In the genomic region with DNA sequence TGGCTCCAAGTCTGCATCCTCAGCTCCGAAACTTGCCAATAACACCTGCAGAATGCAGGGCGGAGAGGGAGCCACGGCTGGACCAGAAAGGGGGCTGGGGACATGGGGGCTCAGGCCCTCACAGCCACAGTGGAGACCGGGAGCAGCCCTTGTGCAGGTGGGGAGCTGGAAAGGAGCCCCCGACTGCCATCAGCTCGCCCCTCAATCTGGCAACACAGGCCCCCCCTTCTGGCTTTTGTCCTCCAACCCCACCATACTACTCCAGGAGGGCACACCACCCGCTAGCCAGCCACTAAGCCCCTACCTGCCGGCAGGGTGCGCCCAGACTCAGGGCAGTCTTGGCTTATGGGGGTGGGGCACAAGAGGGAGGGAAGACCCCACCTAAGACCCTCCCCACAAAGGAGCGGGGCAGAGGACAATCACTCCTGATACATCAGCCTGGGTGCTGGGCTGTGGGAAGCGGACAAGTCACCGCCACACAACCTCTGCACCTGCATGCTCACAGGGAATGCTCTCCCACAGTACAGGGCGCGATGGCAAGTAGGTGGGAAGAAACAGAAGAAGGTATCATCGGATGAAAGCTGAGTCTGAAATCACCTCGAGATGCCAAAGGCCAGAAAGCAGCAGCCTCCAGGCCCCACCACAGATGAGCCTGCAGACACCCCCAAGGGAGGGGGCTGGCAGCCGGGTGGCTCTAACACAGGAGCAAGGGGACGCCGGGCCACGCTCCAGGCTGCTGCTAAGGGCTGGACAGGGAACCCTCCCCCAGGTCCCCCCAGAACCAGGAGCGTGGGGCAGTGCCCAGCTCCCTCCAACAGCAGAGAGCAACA, we compare ENCODE assay signal across 18 cellular contexts.
"Had no signal": no experiment of that assay in that cellular context is flagged by ENCODE, and none has a peak within 500 bp of the region (broad histone marks: within the 10 kb centered on the region; RNA-seq: fewer than 3 reads in every experiment).

No MANE protein-coding gene starts in this region.

- H3K27me3 Mint-ChIP-seq: activated naive CD4-positive, alpha-beta T cell treated with anti-CD3 and anti-CD28 coated beads, Interleukin-2, amount 50 U/mL, for 24 hours had no signal

- H3K4me3 ChIP-seq: colonic mucosa, esophagus squamous epithelium, lung, SK-N-MC, transverse colon had no signal

- ATAC-seq: activated CD4-positive, CD25-positive, alpha-beta regulatory T cell treated with anti-CD3 and anti-CD28 coated beads, Interleukin-2, amount 50 U/mL, for 24 hours; stimulated activated naive CD8-positive, alpha-beta T cell treated with anti-CD3 and anti-CD28 coated beads, Interleukin-15, Interleukin-2, amounts not matched to agents 100 U/mL and 50 U/mL, for 24 hours had no signal

- H3K36me3 ChIP-seq: colonic mucosa, transverse colon had no signal

- H3K4me3 Mint-ChIP-seq: activated naive CD4-positive, alpha-beta T cell treated with anti-CD3 and anti-CD28 coated beads, Interleukin-2, amount 50 U/mL, for 24 hours had no signal

- H3K27me3 ChIP-seq: colonic mucosa, esophagus squamous epithelium, transverse colon had no signal

- H3K27ac ChIP-seq: colonic mucosa, esophagus squamous epithelium, SK-N-MC, transverse colon had no signal

- H3K4me1 ChIP-seq: colonic mucosa, transverse colon had no signal

- H3K9me3 ChIP-seq: colonic mucosa, esophagus squamous epithelium, transverse colon had no signal

- H3K9me3 Mint-ChIP-seq: activated naive CD4-positive, alpha-beta T cell treated with anti-CD3 and anti-CD28 coated beads, Interleukin-2, amount 50 U/mL, for 24 hours had no signal

- DNase-seq: activated CD4-positive, alpha-beta T cell treated with anti-CD3 and anti-CD28 coated beads, Interleukin-2, amount 50 U/mL, for 4 hours; activated effector memory CD4-positive, alpha-beta T cell treated with Interleukin-2 at 50 U/mL for 16 hours; activated T-cell treated with anti-CD3 and anti-CD28 coated beads, Interleukin-2, amount 50 U/mL, for 1 hour; colonic mucosa; esophagus squamous epithelium; hypothalamus; kidney glomerular epithelial cell; midbrain; retina; stimulated activated CD4-positive, alpha-beta T cell treated with anti-CD3 and anti-CD28 coated beads, Interleukin-15, amount 100 ng/mL, for 24 hours; stimulated activated CD4-positive, alpha-beta T cell treated with anti-CD3 and anti-CD28 coated beads, Interleukin-4, amount 100 ng/mL, for 1 hour; stimulated activated naive CD8-positive, alpha-beta T cell treated with anti-CD3 and anti-CD28 coated beads, Interleukin-15, Interleukin-2, amounts not matched to agents 100 U/mL and 50 U/mL, for 24 hours; T-helper 9 cell; transverse colon had no signal
